Comparison of ENCODE assay signal across 12 cellular contexts in genomic region chr4:164847967-164848649, GRCh38. TPM values are rescaled to one million over a fixed set of nuclear protein-coding genes. Genes with fewer than 3 reads are reported as not detected.
A peak's percentile ranks its signal among the peaks of the same experiment; 100 is the strongest.
DNase-seq lines count a peak whose midpoint lies in the region; ATAC-seq, FAIRE-seq and TF ChIP-seq lines count a peak whose summit lies in the region.
"Had no signal": no experiment of that assay in that cellular context is flagged by ENCODE, and none has a peak within 500 bp of the region (broad histone marks: within the 10 kb centered on the region; RNA-seq: fewer than 3 reads in every experiment).

No MANE protein-coding gene starts in this region.

- no peak for TF ChIP-seq RAD21 in GM12878 (IDR thresholded peaks at IDR 0.05; ENCODE audit: insufficient read depth, low read depth, low read length)

- POLR2A ChIA-PET in GM12878 (lab: Charles Lee), result no interaction called here

- H3K4me1 ChIP-seq in GM12878 (ENCODE audit: control insufficient read depth, insufficient read depth, low read length), result no peaks in the 10 kb centered on the region
- no peaks in the 10 kb centered on the region for H3K4me1 ChIP-seq in right cardiac atrium (ENCODE audit: control insufficient read depth, insufficient read depth, low read length)

- H3K27me3 ChIP-seq in GM12878 (replicated peaks in 1 of 2; ENCODE audit: control insufficient read depth in 2 of 2, insufficient read depth in 2 of 2, low read length in 1 of 2) (no peaks in the 10 kb centered on the region), right cardiac atrium (ENCODE audit: control insufficient read depth, insufficient read depth) (no peaks in the 10 kb centered on the region)

- no peak overlapping the region for H3K27ac ChIP-seq in GM12878 (ENCODE audit: control insufficient read depth, insufficient read depth)
- H3K27ac ChIP-seq in right cardiac atrium (ENCODE audit: low read length), result no peak overlapping the region
- H3K27ac ChIP-seq: coronary artery had no signal

- TF ChIP-seq POLR2A in GM12878 (IDR thresholded peaks at IDR 0.05; ENCODE audit: low read depth, low read length), result no peak

- H3K9me3 ChIP-seq in GM12878 (replicated peaks; ENCODE audit: control insufficient read depth, insufficient read depth, low read length) (no peaks in the 10 kb centered on the region), right cardiac atrium (ENCODE audit: control insufficient read depth, low read length) (no peaks in the 10 kb centered on the region)

- H2AFZ ChIP-seq in GM12878 (ENCODE audit: control insufficient read depth, low read depth, low read length), result no peak overlapping the region

- no peaks in the 10 kb centered on the region for H4K20me1 ChIP-seq in GM12878 (ENCODE audit: control insufficient read depth, insufficient read depth)

- SMC1A ChIA-PET in GM12878 (lab: Charles Lee; ENCODE audit: uncharacterized antibody, unreplicated experiment), result no interaction called here

- no peaks in the 10 kb centered on the region for H3K79me2 ChIP-seq in GM12878 (ENCODE audit: control insufficient read depth, insufficient read depth, low read length)

- no TSS peak for BruUV-seq in GM12878 (replicated peaks; lab: Mats Ljungman, UMichigan)

- peak; percentile 88 for ATAC-seq in GM19395 (IDR thresholded peaks at IDR 0.05; ENCODE audit: unreplicated experiment)
- ATAC-seq in HG02588 (IDR thresholded peaks at IDR 0.05; ENCODE audit: unreplicated experiment), result peak; percentile 55
- peak; percentile 80 for ATAC-seq in HG03520 (IDR thresholded peaks at IDR 0.05; ENCODE audit: unreplicated experiment)
- ATAC-seq in GM12878, result peak; percentile 65
- no peak for ATAC-seq in right cardiac atrium

- no peak for FAIRE-seq in GM12878 (lab: Jason Lieb, UNC)

- in situ Hi-C loops in GM12878 (cut with MboI), result no loop called here

- DNase-seq in GM12878 (ENCODE audit: low read depth, low spot score), result no peak
- DNase-seq in amygdala (lab: John Stamatoyannopoulos, UW), result no peak
- no peak for DNase-seq in T-helper 9 cell
- no peak for DNase-seq in right cardiac atrium
- DNase-seq: activated T-cell treated with anti-CD3 and anti-CD28 coated beads for 4 hours; CD4-positive, CD25-positive, alpha-beta regulatory T cell; mammary epithelial cell had no signal

- 16% methylated on average over 2 of the region's 2 CpGs for WGBS in GM12878 (ENCODE audit: insufficient coverage, insufficient replicate concordance, low lambda C conversion rate, missing lambda C conversion rate)
- WGBS in right cardiac atrium, result 50% methylated on average over 2 of the region's 2 CpGs

- no peak overlapping the region for H3K4me2 ChIP-seq in GM12878 (ENCODE audit: control insufficient read depth, insufficient read depth)

- RAD21 ChIA-PET in GM12878 (lab: Charles Lee; ENCODE audit: unreplicated experiment), result no interaction called here

- CTCF ChIA-PET in GM12878 (lab: Yijun Ruan, JAX), result no interaction called here

- intact Hi-C loops in GM12878 (cut with micrococcal nuclease; ENCODE audit: unreplicated experiment), result no loop called here
- intact Hi-C loops in right cardiac atrium (cut with DNase I), result no loop called here

- no peaks in the 10 kb centered on the region for H3K36me3 ChIP-seq in GM12878 (ENCODE audit: control insufficient read depth in 2 of 2, insufficient read depth in 2 of 2, low read length in 1 of 2)

- H3K9ac ChIP-seq in GM12878 (ENCODE audit: control insufficient read depth, insufficient read depth, low read length), result no peak overlapping the region

- no peak overlapping the region for H3K4me3 ChIP-seq in GM12878
- no peak overlapping the region for H3K4me3 ChIP-seq in right cardiac atrium (ENCODE audit: low read length)
- H3K4me3 ChIP-seq: coronary artery had no signal

- TF ChIP-seq EP300 in GM12878 (IDR thresholded peaks at IDR 0.05; ENCODE audit: borderline replicate concordance in 1 of 2, control insufficient read depth in 1 of 2, low read depth in 2 of 2, low read length in 2 of 2), result no peak

- no peak for TF ChIP-seq CTCF in GM12878 (IDR thresholded peaks at IDR 0.05 in 2 of 3, conservative IDR thresholded peaks at IDR 0.05 in 1 of 3; ENCODE audit: control insufficient read depth in 2 of 3, extremely low read depth in 1 of 3, insufficient read depth in 1 of 3, low read depth in 3 of 3, low read length in 3 of 3)

TF ChIP-seq in GM12878, 131 proteins besides CTCF, POLR2A, EP300 and RAD21:
- TF ChIP-seq MTA3 (IDR thresholded peaks at IDR 0.05; ENCODE audit: borderline replicate concordance, low read length), result no peak
- TF ChIP-seq SRF (IDR thresholded peaks at IDR 0.05; ENCODE audit: low read depth in 2 of 2, low read length in 2 of 2), result no peak
- TF ChIP-seq PRDM15 (CRISPR knock-in tag; IDR thresholded peaks at IDR 0.05), result no peak
TF ChIP-seq in GM12878: peak in this region for 0.

RNA-seq across cellular contexts. Expression of gene APELA, which starts 28.9 kb away (rescaled TPM):
- not detected in 2 replicates for total RNA-seq in GM12878 (2013; cell fraction: nucleolus; rRNA removed)
- 0.85 and 1.9 TPM in 2 replicates for total RNA-seq in GM12878 (2014; rRNA removed)
- 0.55 and 0.89 TPM in 2 replicates for total RNA-seq in GM12878 (2014; rRNA removed; fragmentation: Illumina TruSeq; extraction: Trizol)
- total RNA-seq in GM12878 (2021), result 0.64 and 1.3 TPM in 2 replicates
- 0.12 TPM for polyA plus RNA-seq in GM12878 (2011; ENCODE audit: low read depth)
- 6.9 and 13.1 TPM in 2 replicates for polyA plus RNA-seq in GM12878 (2011; rRNA removed)
- polyA plus RNA-seq in GM12878 (2011; cell fraction: cytosol; rRNA removed), result 2.3 and 2.5 TPM in 2 replicates
- polyA plus RNA-seq in GM12878 (2011; cell fraction: nucleus; rRNA removed), result 2.4 and 4.1 TPM in 2 replicates
- 0.30 and 0.42 TPM in 2 replicates for polyA plus RNA-seq in GM12878 (2012)
- polyA plus RNA-seq in GM12878 (2014; fragmentation: Illumina TruSeq; extraction: Trizol), result 0.79 and 0.82 TPM in 2 replicates
- polyA plus RNA-seq in GM12878 (2014; fragmentation: Nextera tagmentation; extraction: Ambion mirVana), result 1 to 10 TPM; 1.2 TPM
- polyA plus RNA-seq in GM12878 (2014; rRNA removed), result 0.86 and 1.4 TPM in 2 replicates
- 1 to 10 TPM; 1.7 to 2.0 TPM for polyA plus RNA-seq in GM12878 (2016; fragmentation: Nextera tagmentation; extraction: Ambion mirVana)
- polyA minus RNA-seq in GM12878 (2011; rRNA and poly(A)+ RNA removed), result 1.6 and 2.9 TPM in 2 replicates
- 1.6 and 2.3 TPM in 2 replicates for polyA minus RNA-seq in GM12878 (2011; cell fraction: cytosol; rRNA and poly(A)+ RNA removed)
- 1.7 and 2.9 TPM in 2 replicates for polyA minus RNA-seq in GM12878 (2011; cell fraction: nucleus; rRNA and poly(A)+ RNA removed)
- total RNA-seq in right cardiac atrium, result not detected
- not detected for polyA plus RNA-seq in right cardiac atrium
- total RNA-seq: CD4-positive, CD25-positive, alpha-beta regulatory T cell; skeletal muscle tissue had no signal
- polyA plus RNA-seq: CD4-positive, CD25-positive, alpha-beta regulatory T cell; mammary epithelial cell had no signal

Comparison
In these comparisons a context has a peak if more than half of its experiments do, and no peak if none do; other contexts are left out.
1. ATAC-seq: peak in GM19395 (single experiment), HG02588 (single experiment), HG03520 (single experiment) and GM12878 (single experiment); none in right cardiac atrium (0 of 2).